ENCODE assay signal across 1 cellular context in genomic region chr5:160460377-160461049, GRCh38.
TF ChIP-seq lines count a peak whose summit lies in the region.

No MANE protein-coding gene starts in this region.

TF ChIP-seq in GM23338, 12 proteins besides CTCF, POLR2A, EP300 and RAD21 (continued from another document):
- TF ChIP-seq REST (IDR thresholded peaks at IDR 0.05; ENCODE audit: unreplicated experiment) (no peak), CREB1 (CRISPR knock-in tag; IDR thresholded peaks at IDR 0.05; ENCODE audit: low read depth) (no peak), JUNB (IDR thresholded peaks at IDR 0.05; ENCODE audit: unreplicated experiment) (no peak), POLR2AphosphoS5 (IDR thresholded peaks at IDR 0.05; ENCODE audit: low read depth) (no peak)
TF ChIP-seq in GM23338: peak in this region for 0.
